In the genomic region with DNA sequence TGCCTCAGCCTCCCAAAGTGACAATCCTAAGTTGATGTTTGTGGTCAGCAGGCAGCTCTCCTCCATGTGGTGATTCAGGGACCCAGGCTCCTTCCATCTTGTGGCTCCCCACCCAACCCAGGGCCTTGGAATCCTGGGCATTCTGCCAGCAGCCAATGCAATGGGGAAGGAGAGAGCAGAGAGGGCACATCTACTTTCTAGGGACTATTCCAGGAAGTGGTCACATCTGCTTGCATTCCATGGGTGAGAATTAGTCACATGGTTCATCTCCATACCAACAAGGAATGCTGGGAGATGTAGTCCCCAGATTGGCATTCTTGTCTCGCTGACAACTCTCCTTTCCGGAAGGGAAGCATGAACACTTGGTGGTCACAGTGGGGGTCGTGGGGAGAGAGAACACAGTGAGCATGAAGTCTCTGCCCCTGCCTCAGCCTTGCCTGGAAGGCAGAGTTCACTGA, we compare ENCODE assay signal across 8 cellular contexts. TPM values are rescaled to one million over a fixed set of nuclear protein-coding genes. Genes with fewer than 3 reads are reported as not detected.
A peak's percentile ranks its signal among the peaks of the same experiment; 100 is the strongest.
DNase-seq lines count a peak whose midpoint lies in the region; ATAC-seq and TF ChIP-seq lines count a peak whose summit lies in the region.

No MANE protein-coding gene starts in this region.

- intact Hi-C loops in prostate gland (cut with DNase I), result no loop called here

- no peak overlapping the region for H3K4me3 ChIP-seq in DND-41 (ENCODE audit: low read depth in 1 of 2, low read length in 2 of 2)
- no peak overlapping the region for H3K4me3 ChIP-seq in Jurkat, Clone E6-1 (ENCODE audit: low read length)
- no peak overlapping the region for H3K4me3 ChIP-seq in SK-N-SH (ENCODE audit: low read depth in 2 of 2, low read length in 1 of 2)
- H3K4me3 ChIP-seq in prostate gland, result no peak overlapping the region

- ATAC-seq in DND-41 (ENCODE audit: insufficient read depth, low read depth) (peak; percentile 78), GM18511 (IDR thresholded peaks at IDR 0.05; ENCODE audit: unreplicated experiment) (no peak), GM21360 (IDR thresholded peaks at IDR 0.05; ENCODE audit: unreplicated experiment) (no peak)

- TF ChIP-seq EP300 in SK-N-SH (IDR thresholded peaks at IDR 0.05; ENCODE audit: borderline replicate concordance in 1 of 2, low read depth in 1 of 2, low read length in 1 of 2), result no peak

- H3K27me3 ChIP-seq in DND-41 (ENCODE audit: insufficient read depth, low read length, poor library complexity) (no peaks in the 10 kb centered on the region), SK-N-SH (ENCODE audit: insufficient read depth) (peaks cover 4% of the 10 kb centered on the region; the same call in 1 of the 2 replicates), prostate gland (replicated peaks; ENCODE audit: insufficient read depth) (no peaks in the 10 kb centered on the region)

- H4K20me1 ChIP-seq in DND-41 (ENCODE audit: insufficient read depth, low read length) (no peaks in the 10 kb centered on the region), SK-N-SH (ENCODE audit: insufficient read depth) (no peaks in the 10 kb centered on the region)

- no peaks in the 10 kb centered on the region for H3K9me3 ChIP-seq in DND-41 (ENCODE audit: insufficient read depth, low read length, severe bottlenecking)
- H3K9me3 ChIP-seq in SK-N-SH, result no peaks in the 10 kb centered on the region
- H3K9me3 ChIP-seq in prostate gland, result no peaks in the 10 kb centered on the region

- no peak overlapping the region for H3K9ac ChIP-seq in DND-41 (ENCODE audit: low read depth, low read length)
- no peak overlapping the region for H3K9ac ChIP-seq in SK-N-SH

- H2AFZ ChIP-seq in DND-41 (ENCODE audit: low read depth, low read length) (peak overlapping the region; percentile 13; the same call in 1 of the 2 replicates), SK-N-SH (ENCODE audit: low read depth) (no peak overlapping the region)

- TF ChIP-seq RAD21 in SK-N-SH (IDR thresholded peaks at IDR 0.05; ENCODE audit: low read length), result no peak

- POLR2A ChIA-PET in SK-N-SH (lab: Yijun Ruan, JAX), result no interaction called here

- H3K79me2 ChIP-seq in DND-41 (ENCODE audit: insufficient read depth, low read length), result no peaks in the 10 kb centered on the region
- H3K79me2 ChIP-seq in SK-N-SH (ENCODE audit: insufficient read depth), result no peaks in the 10 kb centered on the region

- H3F3A ChIP-seq in SK-N-SH (replicated peaks; ENCODE audit: insufficient read depth), result no peaks in the 10 kb centered on the region

- H3K4me1 ChIP-seq in DND-41 (ENCODE audit: insufficient read depth, low read length) (no peaks in the 10 kb centered on the region), SK-N-SH (ENCODE audit: control insufficient read depth in 1 of 2, insufficient read depth in 2 of 2, low read depth in 1 of 2, low read length in 1 of 2) (no peaks in the 10 kb centered on the region), prostate gland (replicated peaks) (no peaks in the 10 kb centered on the region)

- no peak for TF ChIP-seq POLR2A in prostate gland (IDR thresholded peaks at IDR 0.05)

- WGBS in SK-N-SH (ENCODE audit: low lambda C conversion rate), result 70% methylated on average over 3 of the region's 3 CpGs
- WGBS in prostate gland, result 39% methylated on average over 3 of the region's 3 CpGs

- H3K4me2 ChIP-seq in DND-41 (ENCODE audit: insufficient read depth, low read length) (no peak overlapping the region), SK-N-SH (no peak overlapping the region)

- peak; percentile 12 for DNase-seq in DND-41
- DNase-seq in Jurkat, Clone E6-1 (ENCODE audit: low read depth, low spot score), result peak; percentile 66
- peak; percentile 72 for DNase-seq in SK-N-SH
- peak; percentile 68 for DNase-seq in iPS-NIHi7 (ENCODE audit: extremely low spot score)
- no peak for DNase-seq in activated CD8-positive, alpha-beta memory T cell treated with anti-CD3 and anti-CD28 coated beads, Interleukin-2, amount 50 U/mL, for 4 hours
- DNase-seq in prostate gland (ENCODE audit: low spot score), result no peak

- no peaks in the 10 kb centered on the region for H3K9me2 ChIP-seq in SK-N-SH

- CTCF ChIA-PET in SK-N-SH (lab: Yijun Ruan, JAX), result interaction anchor here (0.6 to 4.5 kb wide), 6 partner anchors 9 to 144 kb away, joined by 3 to 46 read pairs (median 6); a partner anchor contains a TSS

- no peak overlapping the region for H3K27ac ChIP-seq in DND-41 (ENCODE audit: low read length)
- no peak overlapping the region for H3K27ac ChIP-seq in SK-N-SH (ENCODE audit: low read depth in 2 of 2, low read length in 1 of 2)
- no peak overlapping the region for H3K27ac ChIP-seq in prostate gland

- no peak for TF ChIP-seq CTCF in DND-41 (IDR thresholded peaks at IDR 0.05; ENCODE audit: borderline replicate concordance, extremely low read depth, low read length, poor library complexity, severe bottlenecking)
- no peak for TF ChIP-seq CTCF in SK-N-SH (IDR thresholded peaks at IDR 0.05)
- TF ChIP-seq CTCF in prostate gland (IDR thresholded peaks at IDR 0.05), result no peak

- no peaks in the 10 kb centered on the region for H3K36me3 ChIP-seq in DND-41 (ENCODE audit: insufficient read depth, low read length)
- H3K36me3 ChIP-seq in SK-N-SH (replicated peaks in 1 of 2; ENCODE audit: control insufficient read depth in 1 of 2, insufficient read depth in 2 of 2, low read length in 1 of 2), result no peaks in the 10 kb centered on the region
- H3K36me3 ChIP-seq in prostate gland, result no peaks in the 10 kb centered on the region

TF ChIP-seq in SK-N-SH, 30 proteins besides CTCF, POLR2A, EP300 and RAD21:
- TF ChIP-seq, protein P1, sequence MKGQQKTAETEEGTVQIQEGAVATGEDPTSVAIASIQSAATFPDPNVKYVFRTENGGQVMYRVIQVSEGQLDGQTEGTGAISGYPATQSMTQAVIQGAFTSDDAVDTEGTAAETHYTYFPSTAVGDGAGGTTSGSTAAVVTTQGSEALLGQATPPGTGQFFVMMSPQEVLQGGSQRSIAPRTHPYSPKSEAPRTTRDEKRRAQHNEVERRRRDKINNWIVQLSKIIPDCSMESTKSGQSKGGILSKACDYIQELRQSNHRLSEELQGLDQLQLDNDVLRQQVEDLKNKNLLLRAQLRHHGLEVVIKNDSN (IDR thresholded peaks at IDR 0.05; ENCODE audit: borderline replicate concordance, low read depth), result peak; percentile 85
- TF ChIP-seq FOSL2 (IDR thresholded peaks at IDR 0.05; ENCODE audit: borderline replicate concordance, low read depth) (no peak), ELF1 (IDR thresholded peaks at IDR 0.05) (0 out of 2 replicates have a peak, but pooled peaks have one; percentile 35)
TF ChIP-seq in SK-N-SH: peak in this region for 2.

RNA-seq across cellular contexts. Expression of a gene that starts 9.9 kb away (rescaled TPM):
- 1.2 TPM for polyA plus RNA-seq in Jurkat, Clone E6-1 (2012; ENCODE audit: insufficient read depth, insufficient read length)
- 2.5 and 2.7 TPM in 2 replicates for polyA plus RNA-seq in SK-N-SH (2012; rRNA removed)
- polyA plus RNA-seq in SK-N-SH (2012; cell fraction: cytosol; rRNA removed), result 1.4 and 3.7 TPM in 2 replicates
- polyA plus RNA-seq in SK-N-SH (2012; cell fraction: nucleus; rRNA removed), result 4.7 and 9.2 TPM in 2 replicates
- total RNA-seq in prostate gland, result 1 to 10 TPM; 3.1 to 6.8 TPM

Comparison
In these comparisons a context has a peak if more than half of its experiments do, and no peak if none do; other contexts are left out.
1. DNase-seq: peak in DND-41 (single experiment), Jurkat, Clone E6-1 (single experiment), SK-N-SH (single experiment) and iPS-NIHi7 (single experiment); none in activated CD8-positive, alpha-beta memory T cell treated with anti-CD3 and anti-CD28 coated beads, Interleukin-2, amount 50 U/mL, for 4 hours (single experiment) and prostate gland (single experiment).